In genomic region chr7:116732788-116733709, GRCh38 we compare ENCODE assay signal across 1 cellular context.
TF ChIP-seq lines count a peak whose summit lies in the region.

No MANE protein-coding gene starts in this region.

TF ChIP-seq in HEK293, 187 proteins besides CTCF, POLR2A, EP300 and RAD21 (continued from another document):
- TF ChIP-seq, protein P1, sequence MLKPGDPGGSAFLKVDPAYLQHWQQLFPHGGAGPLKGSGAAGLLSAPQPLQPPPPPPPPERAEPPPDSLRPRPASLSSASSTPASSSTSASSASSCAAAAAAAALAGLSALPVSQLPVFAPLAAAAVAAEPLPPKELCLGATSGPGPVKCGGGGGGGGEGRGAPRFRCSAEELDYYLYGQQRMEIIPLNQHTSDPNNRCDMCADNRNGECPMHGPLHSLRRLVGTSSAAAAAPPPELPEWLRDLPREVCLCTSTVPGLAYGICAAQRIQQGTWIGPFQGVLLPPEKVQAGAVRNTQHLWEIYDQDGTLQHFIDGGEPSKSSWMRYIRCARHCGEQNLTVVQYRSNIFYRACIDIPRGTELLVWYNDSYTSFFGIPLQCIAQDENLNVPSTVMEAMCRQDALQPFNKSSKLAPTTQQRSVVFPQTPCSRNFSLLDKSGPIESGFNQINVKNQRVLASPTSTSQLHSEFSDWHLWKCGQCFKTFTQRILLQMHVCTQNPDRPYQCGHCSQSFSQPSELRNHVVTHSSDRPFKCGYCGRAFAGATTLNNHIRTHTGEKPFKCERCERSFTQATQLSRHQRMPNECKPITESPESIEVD (tag by site-specific recombination; IDR thresholded peaks at IDR 0.05): peak; percentile 20; the same call in 1 of the 2 replicates
- TF ChIP-seq ZBTB49 (tag by site-specific recombination; IDR thresholded peaks at IDR 0.05; ENCODE audit: low read depth) (no peak), ZNF398 (tag by site-specific recombination; IDR thresholded peaks at IDR 0.05) (no peak), ZNF114 (tag by site-specific recombination; IDR thresholded peaks at IDR 0.05) (no peak), ZNF707 (tag by site-specific recombination; IDR thresholded peaks at IDR 0.05) (no peak)
